ENCODE assay signal across 1 cellular context in genomic region chr7:139634087-139634486, GRCh38.
TF ChIP-seq lines count a peak whose summit lies in the region.

No MANE protein-coding gene starts in this region.

TF ChIP-seq in H1, 55 proteins besides CTCF, POLR2A, EP300 and RAD21 (continued from another document):
- TF ChIP-seq SP4 (IDR thresholded peaks at IDR 0.05; ENCODE audit: low read length) (no peak), TCF12 (IDR thresholded peaks at IDR 0.05; ENCODE audit: low read depth, low read length) (no peak), TBP (IDR thresholded peaks at IDR 0.05; ENCODE audit: low read depth, low read length) (no peak), RBBP5 (IDR thresholded peaks at IDR 0.05; ENCODE audit: borderline replicate concordance, low read depth, low read length) (no peak), SRF (IDR thresholded peaks at IDR 0.05; ENCODE audit: low read depth, low read length) (no peak), CEBPB (IDR thresholded peaks at IDR 0.05; ENCODE audit: low read depth, low read length) (no peak), TEAD4 (IDR thresholded peaks at IDR 0.05; ENCODE audit: low read depth, low read length) (no peak), MAFK (IDR thresholded peaks at IDR 0.05; ENCODE audit: low read depth, low read length) (no peak), RNF2 (IDR thresholded peaks at IDR 0.05; ENCODE audit: borderline replicate concordance, low read depth, low read length, missing control alignments, poor library complexity, severe bottlenecking) (no peak), HDAC2 (IDR thresholded peaks at IDR 0.05; ENCODE audit: borderline replicate concordance in 1 of 2, low read depth in 2 of 2, low read length in 2 of 2) (no peak), SIX5 (IDR thresholded peaks at IDR 0.05; ENCODE audit: low read depth, low read length) (no peak), CBX5 (IDR thresholded peaks at IDR 0.05; ENCODE audit: low read depth, low read length) (no peak), SIN3A (conservative IDR thresholded peaks at IDR 0.05 in 1 of 2, IDR thresholded peaks at IDR 0.05 in 1 of 2; ENCODE audit: low read depth in 1 of 2, low read length in 2 of 2) (no peak), KDM4A (IDR thresholded peaks at IDR 0.05; ENCODE audit: low read depth, low read length, severe bottlenecking) (no peak)
- TF ChIP-seq, protein P1, sequence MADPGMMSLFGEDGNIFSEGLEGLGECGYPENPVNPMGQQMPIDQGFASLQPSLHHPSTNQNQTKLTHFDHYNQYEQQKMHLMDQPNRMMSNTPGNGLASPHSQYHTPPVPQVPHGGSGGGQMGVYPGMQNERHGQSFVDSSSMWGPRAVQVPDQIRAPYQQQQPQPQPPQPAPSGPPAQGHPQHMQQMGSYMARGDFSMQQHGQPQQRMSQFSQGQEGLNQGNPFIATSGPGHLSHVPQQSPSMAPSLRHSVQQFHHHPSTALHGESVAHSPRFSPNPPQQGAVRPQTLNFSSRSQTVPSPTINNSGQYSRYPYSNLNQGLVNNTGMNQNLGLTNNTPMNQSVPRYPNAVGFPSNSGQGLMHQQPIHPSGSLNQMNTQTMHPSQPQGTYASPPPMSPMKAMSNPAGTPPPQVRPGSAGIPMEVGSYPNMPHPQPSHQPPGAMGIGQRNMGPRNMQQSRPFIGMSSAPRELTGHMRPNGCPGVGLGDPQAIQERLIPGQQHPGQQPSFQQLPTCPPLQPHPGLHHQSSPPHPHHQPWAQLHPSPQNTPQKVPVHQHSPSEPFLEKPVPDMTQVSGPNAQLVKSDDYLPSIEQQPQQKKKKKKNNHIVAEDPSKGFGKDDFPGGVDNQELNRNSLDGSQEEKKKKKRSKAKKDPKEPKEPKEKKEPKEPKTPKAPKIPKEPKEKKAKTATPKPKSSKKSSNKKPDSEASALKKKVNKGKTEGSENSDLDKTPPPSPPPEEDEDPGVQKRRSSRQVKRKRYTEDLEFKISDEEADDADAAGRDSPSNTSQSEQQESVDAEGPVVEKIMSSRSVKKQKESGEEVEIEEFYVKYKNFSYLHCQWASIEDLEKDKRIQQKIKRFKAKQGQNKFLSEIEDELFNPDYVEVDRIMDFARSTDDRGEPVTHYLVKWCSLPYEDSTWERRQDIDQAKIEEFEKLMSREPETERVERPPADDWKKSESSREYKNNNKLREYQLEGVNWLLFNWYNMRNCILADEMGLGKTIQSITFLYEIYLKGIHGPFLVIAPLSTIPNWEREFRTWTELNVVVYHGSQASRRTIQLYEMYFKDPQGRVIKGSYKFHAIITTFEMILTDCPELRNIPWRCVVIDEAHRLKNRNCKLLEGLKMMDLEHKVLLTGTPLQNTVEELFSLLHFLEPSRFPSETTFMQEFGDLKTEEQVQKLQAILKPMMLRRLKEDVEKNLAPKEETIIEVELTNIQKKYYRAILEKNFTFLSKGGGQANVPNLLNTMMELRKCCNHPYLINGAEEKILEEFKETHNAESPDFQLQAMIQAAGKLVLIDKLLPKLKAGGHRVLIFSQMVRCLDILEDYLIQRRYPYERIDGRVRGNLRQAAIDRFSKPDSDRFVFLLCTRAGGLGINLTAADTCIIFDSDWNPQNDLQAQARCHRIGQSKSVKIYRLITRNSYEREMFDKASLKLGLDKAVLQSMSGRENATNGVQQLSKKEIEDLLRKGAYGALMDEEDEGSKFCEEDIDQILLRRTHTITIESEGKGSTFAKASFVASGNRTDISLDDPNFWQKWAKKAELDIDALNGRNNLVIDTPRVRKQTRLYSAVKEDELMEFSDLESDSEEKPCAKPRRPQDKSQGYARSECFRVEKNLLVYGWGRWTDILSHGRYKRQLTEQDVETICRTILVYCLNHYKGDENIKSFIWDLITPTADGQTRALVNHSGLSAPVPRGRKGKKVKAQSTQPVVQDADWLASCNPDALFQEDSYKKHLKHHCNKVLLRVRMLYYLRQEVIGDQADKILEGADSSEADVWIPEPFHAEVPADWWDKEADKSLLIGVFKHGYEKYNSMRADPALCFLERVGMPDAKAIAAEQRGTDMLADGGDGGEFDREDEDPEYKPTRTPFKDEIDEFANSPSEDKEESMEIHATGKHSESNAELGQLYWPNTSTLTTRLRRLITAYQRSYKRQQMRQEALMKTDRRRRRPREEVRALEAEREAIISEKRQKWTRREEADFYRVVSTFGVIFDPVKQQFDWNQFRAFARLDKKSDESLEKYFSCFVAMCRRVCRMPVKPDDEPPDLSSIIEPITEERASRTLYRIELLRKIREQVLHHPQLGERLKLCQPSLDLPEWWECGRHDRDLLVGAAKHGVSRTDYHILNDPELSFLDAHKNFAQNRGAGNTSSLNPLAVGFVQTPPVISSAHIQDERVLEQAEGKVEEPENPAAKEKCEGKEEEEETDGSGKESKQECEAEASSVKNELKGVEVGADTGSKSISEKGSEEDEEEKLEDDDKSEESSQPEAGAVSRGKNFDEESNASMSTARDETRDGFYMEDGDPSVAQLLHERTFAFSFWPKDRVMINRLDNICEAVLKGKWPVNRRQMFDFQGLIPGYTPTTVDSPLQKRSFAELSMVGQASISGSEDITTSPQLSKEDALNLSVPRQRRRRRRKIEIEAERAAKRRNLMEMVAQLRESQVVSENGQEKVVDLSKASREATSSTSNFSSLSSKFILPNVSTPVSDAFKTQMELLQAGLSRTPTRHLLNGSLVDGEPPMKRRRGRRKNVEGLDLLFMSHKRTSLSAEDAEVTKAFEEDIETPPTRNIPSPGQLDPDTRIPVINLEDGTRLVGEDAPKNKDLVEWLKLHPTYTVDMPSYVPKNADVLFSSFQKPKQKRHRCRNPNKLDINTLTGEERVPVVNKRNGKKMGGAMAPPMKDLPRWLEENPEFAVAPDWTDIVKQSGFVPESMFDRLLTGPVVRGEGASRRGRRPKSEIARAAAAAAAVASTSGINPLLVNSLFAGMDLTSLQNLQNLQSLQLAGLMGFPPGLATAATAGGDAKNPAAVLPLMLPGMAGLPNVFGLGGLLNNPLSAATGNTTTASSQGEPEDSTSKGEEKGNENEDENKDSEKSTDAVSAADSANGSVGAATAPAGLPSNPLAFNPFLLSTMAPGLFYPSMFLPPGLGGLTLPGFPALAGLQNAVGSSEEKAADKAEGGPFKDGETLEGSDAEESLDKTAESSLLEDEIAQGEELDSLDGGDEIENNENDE (IDR thresholded peaks at IDR 0.05; ENCODE audit: insufficient replicate concordance, low read length): no peak
- TF ChIP-seq, protein P2, sequence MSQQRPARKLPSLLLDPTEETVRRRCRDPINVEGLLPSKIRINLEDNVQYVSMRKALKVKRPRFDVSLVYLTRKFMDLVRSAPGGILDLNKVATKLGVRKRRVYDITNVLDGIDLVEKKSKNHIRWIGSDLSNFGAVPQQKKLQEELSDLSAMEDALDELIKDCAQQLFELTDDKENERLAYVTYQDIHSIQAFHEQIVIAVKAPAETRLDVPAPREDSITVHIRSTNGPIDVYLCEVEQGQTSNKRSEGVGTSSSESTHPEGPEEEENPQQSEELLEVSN (IDR thresholded peaks at IDR 0.05): no peak
